ENCODE assay signal across 27 cellular contexts in genomic region chr3:127493924-127494646, GRCh38.
"Had no signal": no experiment of that assay in that cellular context is flagged by ENCODE, and none has a peak within 500 bp of the region (broad histone marks: within the 10 kb centered on the region; RNA-seq: fewer than 3 reads in every experiment).

No MANE protein-coding gene starts in this region.

- H3K9me3 Mint-ChIP-seq: activated CD4-positive, alpha-beta memory T cell treated with anti-CD3 and anti-CD28 coated beads, Interleukin-2, amount 10 ng/mL, durations not matched to agents 7 days and 5 days; activated naive CD4-positive, alpha-beta T cell treated with anti-CD3 and anti-CD28 coated beads, Interleukin-2, amount 50 U/mL, for 24 hours; activated T-helper 2 cell treated with anti-CD3 and anti-CD28 coated beads, Interferon-gamma antibody, Interleukin-2, Interleukin-4, amounts not matched to agents 10 μg/mL and 5 μg/mL and 100 μg/mL, durations not matched to agents 14 hours and 24 hours and 36 hours; stimulated activated effector memory CD8-positive, alpha-beta T cell treated with anti-CD3 and anti-CD28 coated beads, Interleukin-12 subunit alpha, Interleukin-12 subunit beta, amount 100 ng/mL, for 72 hours; T-helper 2 cell treated with Interferon-gamma antibody and Interleukin-4, amounts not matched to agents 5 μg/mL and 100 μg/mL, for 36 hours had no signal

- H3K4me1 Mint-ChIP-seq: activated CD4-positive, alpha-beta memory T cell treated with anti-CD3 and anti-CD28 coated beads, Interleukin-2, amount 10 ng/mL, durations not matched to agents 7 days and 5 days; activated CD8-positive, alpha-beta memory T cell treated with anti-CD3 and anti-CD28 coated beads, Interleukin-2, amount 10 ng/mL, durations not matched to agents 7 days and 5 days; activated naive CD4-positive, alpha-beta T cell treated with anti-CD3 and anti-CD28 coated beads, Interleukin-2, amount 50 U/mL, for 24 hours; stimulated activated effector memory CD8-positive, alpha-beta T cell treated with anti-CD3 and anti-CD28 coated beads, Interleukin-12 subunit alpha, Interleukin-12 subunit beta, amount 100 ng/mL, for 72 hours had no signal

- DNase-seq: activated CD4-positive, alpha-beta memory T cell treated with anti-CD3 and anti-CD28 coated beads, Interleukin-2, amount 10 ng/mL, durations not matched to agents 7 days and 5 days; activated CD4-positive, alpha-beta T cell treated with anti-CD3 and anti-CD28 coated beads for 48 hours; activated CD8-positive, alpha-beta memory T cell treated with anti-CD3 and anti-CD28 coated beads, Interleukin-2, amount 10 ng/mL, durations not matched to agents 7 days and 5 days; activated T-cell treated with anti-CD3 and anti-CD28 coated beads, Interleukin-2, amount 50 U/mL, for 48 hours; cerebellar nuclear complex; colonic mucosa; effector CD8-positive, alpha-beta T cell; kidney glomerular epithelial cell; left ventricle myocardium inferior; mucosa of descending colon; pancreas; retina; stimulated activated CD4-positive, alpha-beta T cell treated with anti-CD3 and anti-CD28 coated beads, Interleukin-4, amount 100 ng/mL, for 24 hours; stomach; T-helper 1 cell; thyroid gland; upper lobe of right lung had no signal

- H3K27ac ChIP-seq: colonic mucosa, left ventricle myocardium inferior, pancreas, prostate gland, skin epidermis, stomach, thyroid gland, upper lobe of right lung, VCaP had no signal

- ATAC-seq: activated CD4-positive, CD25-positive, alpha-beta regulatory T cell treated with anti-CD3 and anti-CD28 coated beads, Interleukin-2, amount 50 U/mL, for 24 hours; activated CD8-positive, alpha-beta memory T cell treated with anti-CD3 and anti-CD28 coated beads, Interleukin-2, amount 10 ng/mL, durations not matched to agents 7 days and 5 days; mucosa of descending colon; pancreas; sciatic nerve; stimulated activated effector memory CD8-positive, alpha-beta T cell treated with anti-CD3 and anti-CD28 coated beads, Interleukin-12 subunit alpha, Interleukin-12 subunit beta, amount 100 ng/mL, for 72 hours; upper lobe of right lung had no signal

- H3K27ac Mint-ChIP-seq: activated CD4-positive, alpha-beta memory T cell treated with anti-CD3 and anti-CD28 coated beads, Interleukin-2, amount 10 ng/mL, durations not matched to agents 7 days and 5 days; activated CD8-positive, alpha-beta memory T cell treated with anti-CD3 and anti-CD28 coated beads, Interleukin-2, amount 10 ng/mL, durations not matched to agents 7 days and 5 days; activated naive CD4-positive, alpha-beta T cell treated with anti-CD3 and anti-CD28 coated beads, Interleukin-2, amount 50 U/mL, for 24 hours; activated T-helper 2 cell treated with anti-CD3 and anti-CD28 coated beads, Interferon-gamma antibody, Interleukin-2, Interleukin-4, amounts not matched to agents 10 μg/mL and 5 μg/mL and 100 μg/mL, durations not matched to agents 14 hours and 24 hours and 36 hours; stimulated activated effector memory CD8-positive, alpha-beta T cell treated with anti-CD3 and anti-CD28 coated beads, Interleukin-12 subunit alpha, Interleukin-12 subunit beta, amount 100 ng/mL, for 72 hours; T-helper 2 cell treated with Interferon-gamma antibody and Interleukin-4, amounts not matched to agents 5 μg/mL and 100 μg/mL, for 36 hours had no signal

- H3K36me3 ChIP-seq: colonic mucosa, left ventricle myocardium inferior, pancreas, prostate gland, stomach, thyroid gland, upper lobe of right lung had no signal

- FAIRE-seq: frontal cortex, pancreas had no signal

- H3K4me3 ChIP-seq: colonic mucosa, left ventricle myocardium inferior, mucosa of descending colon, pancreas, prostate gland, skin epidermis, stomach, thyroid gland, upper lobe of right lung had no signal

- H3K4me1 ChIP-seq: colonic mucosa, left ventricle myocardium inferior, pancreas, prostate gland, stomach, thyroid gland, upper lobe of right lung had no signal

- H3K9me3 ChIP-seq: colonic mucosa, left ventricle myocardium inferior, mucosa of descending colon, pancreas, prostate gland, stomach, thyroid gland, upper lobe of right lung had no signal

- H3K4me3 Mint-ChIP-seq: activated CD4-positive, alpha-beta memory T cell treated with anti-CD3 and anti-CD28 coated beads, Interleukin-2, amount 10 ng/mL, durations not matched to agents 7 days and 5 days; activated CD8-positive, alpha-beta memory T cell treated with anti-CD3 and anti-CD28 coated beads, Interleukin-2, amount 10 ng/mL, durations not matched to agents 7 days and 5 days; activated naive CD4-positive, alpha-beta T cell treated with anti-CD3 and anti-CD28 coated beads, Interleukin-2, amount 50 U/mL, for 24 hours; stimulated activated effector memory CD8-positive, alpha-beta T cell treated with anti-CD3 and anti-CD28 coated beads, Interleukin-12 subunit alpha, Interleukin-12 subunit beta, amount 100 ng/mL, for 72 hours; T-helper 2 cell treated with Interferon-gamma antibody and Interleukin-4, amounts not matched to agents 5 μg/mL and 100 μg/mL, for 36 hours had no signal

- H3K27me3 ChIP-seq: colonic mucosa, pancreas, thyroid gland, upper lobe of right lung had no signal
